ENCODE assay signal across 22 cellular contexts in the genomic region with DNA sequence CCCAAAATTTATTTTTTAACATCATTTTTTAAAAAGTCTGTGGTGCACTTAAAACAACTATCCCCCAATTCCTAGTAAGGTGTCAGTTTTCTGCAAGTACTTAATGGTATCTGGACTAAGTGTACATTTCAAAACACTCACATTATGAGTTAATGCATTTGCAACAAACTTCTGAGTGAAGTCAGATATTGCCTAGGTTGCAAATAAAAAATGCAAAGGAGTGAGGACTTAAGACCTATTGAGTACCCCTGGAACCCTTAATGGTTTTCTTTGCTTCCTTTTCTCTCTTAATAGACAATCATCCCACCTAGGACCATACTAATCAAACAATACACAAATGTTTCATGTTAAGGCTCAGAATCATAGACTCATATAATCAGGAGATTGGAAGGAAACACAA. TPM values are rescaled to one million over a fixed set of nuclear protein-coding genes. Genes with fewer than 3 reads are reported as not detected.
DNase-seq lines count a peak whose midpoint lies in the region; ATAC-seq and TF ChIP-seq lines count a peak whose summit lies in the region.
"Had no signal": no experiment of that assay in that cellular context is flagged by ENCODE, and none has a peak within 500 bp of the region (broad histone marks: within the 10 kb centered on the region; RNA-seq: fewer than 3 reads in every experiment).

No MANE protein-coding gene starts in this region.

- no peaks in the 10 kb centered on the region for H3K9me3 Mint-ChIP-seq in T-helper 1 cell treated with Interleukin-12 subunit alpha and Interleukin-12 subunit beta and Interleukin-4 antibody, amounts not matched to agents 30 μg/mL and 1 μg/mL, for 36 hours
- H3K9me3 Mint-ChIP-seq in brain (peaks cover 0 to 5% (median 0%) of the 10 kb centered on the region in 5 experiments), neural crest cell (no peaks in the 10 kb centered on the region)
- H3K9me3 Mint-ChIP-seq: CD14-positive monocyte; CD4-positive, alpha-beta T cell; GM23338 had no signal

- TF ChIP-seq RAD21 in IMR-90 (IDR thresholded peaks at IDR 0.05; ENCODE audit: low read length) = no peak

- H2BK15ac ChIP-seq in IMR-90 (ENCODE audit: low read depth, low read length) = no peak overlapping the region

- no peak for TF ChIP-seq CTCF in IMR-90 (conservative IDR thresholded peaks at IDR 0.05; ENCODE audit: low read depth, low read length)
- TF ChIP-seq CTCF in brain (conservative IDR thresholded peaks at IDR 0.05) = no peak
- TF ChIP-seq CTCF in neural crest cell (conservative IDR thresholded peaks at IDR 0.05) = no peak

- no peak overlapping the region for H3K23ac ChIP-seq in IMR-90 (ENCODE audit: low read depth, low read length)

- H4K20me1 ChIP-seq in IMR-90 (ENCODE audit: insufficient read depth, low read length) = no peaks in the 10 kb centered on the region

- no peak overlapping the region for H3K4ac ChIP-seq in IMR-90 (ENCODE audit: low read depth, low read length)

- no peak overlapping the region for H2BK5ac ChIP-seq in IMR-90 (ENCODE audit: low read depth, low read length, poor library complexity, severe bottlenecking)

- in situ Hi-C loops in IMR-90 (cut with MboI; ENCODE audit: low sequenced_read_pairs) = no loop called here

- peaks cover 53% of the 10 kb centered on the region for H3K27me3 Mint-ChIP-seq in T-helper 1 cell treated with Interleukin-12 subunit alpha and Interleukin-12 subunit beta and Interleukin-4 antibody, amounts not matched to agents 30 μg/mL and 1 μg/mL, for 36 hours (ENCODE audit: low read depth)
- peaks cover 49% of the 10 kb centered on the region for H3K27me3 Mint-ChIP-seq in brain
- H3K27me3 Mint-ChIP-seq in neural crest cell (ENCODE audit: low read depth) = peaks cover 11% of the 10 kb centered on the region

- BruUV-seq in IMR-90 (replicated peaks; lab: Mats Ljungman, UMichigan) = no TSS peak

- no peaks in the 10 kb centered on the region for H3K9me3 ChIP-seq in IMR-90 (ENCODE audit: control insufficient read depth, insufficient read depth, low read length)
- H3K9me3 ChIP-seq: BE2C; BLaER1 treated with 17β-estradiol and CSF1 and Interleukin-3, amounts not matched to agents 10 nM and 100 nM had no signal

- no peaks in the 10 kb centered on the region for H3K9me1 ChIP-seq in IMR-90 (ENCODE audit: insufficient read depth, low read length)

- dilution Hi-C loops in IMR-90 (cut with HindIII; ENCODE audit: low sequenced_read_pairs, unreplicated experiment) = no loop called here

- no peak overlapping the region for H4K91ac ChIP-seq in IMR-90 (ENCODE audit: insufficient read depth, low read depth, low read length)

- CTCF ChIA-PET in IMR-90 (lab: Yijun Ruan, JAX) = interaction anchor here (0.8 kb wide), 1 partner anchor 16 kb away, joined by 3 read pairs; no protein-coding TSS in a partner anchor

- H3K4me2 ChIP-seq in IMR-90 (ENCODE audit: low read depth, low read length) = no peak overlapping the region
- H3K4me2 ChIP-seq: BLaER1 treated with 17β-estradiol and CSF1 and Interleukin-3, amounts not matched to agents 10 nM and 100 nM had no signal

- H2BK20ac ChIP-seq in IMR-90 (ENCODE audit: low read depth, low read length) = no peak overlapping the region

- no peak overlapping the region for H3K27ac ChIP-seq in IMR-90 (ENCODE audit: insufficient read depth, low read length)
- H3K27ac ChIP-seq: 22Rv1; BLaER1 treated with 17β-estradiol and CSF1 and Interleukin-3, amounts not matched to agents 10 nM and 100 nM had no signal

- peaks cover 19% of the 10 kb centered on the region for H3K27me3 ChIP-seq in IMR-90 (ENCODE audit: control insufficient read depth, insufficient read depth, low read length)

- no peak overlapping the region for H3K27ac Mint-ChIP-seq in T-helper 1 cell treated with Interleukin-12 subunit alpha and Interleukin-12 subunit beta and Interleukin-4 antibody, amounts not matched to agents 30 μg/mL and 1 μg/mL, for 36 hours
- H3K27ac Mint-ChIP-seq in brain = no peak overlapping the region
- H3K27ac Mint-ChIP-seq in neural crest cell (ENCODE audit: unreplicated experiment) = no peak overlapping the region
- H3K27ac Mint-ChIP-seq: CD14-positive monocyte; CD4-positive, alpha-beta T cell; CD8-positive, alpha-beta memory T cell; GM23338; H9; HFFc6 had no signal

- no peaks in the 10 kb centered on the region for H3K36me3 ChIP-seq in IMR-90 (ENCODE audit: control insufficient read depth, insufficient read depth, low read length)
- H3K36me3 ChIP-seq: BE2C; BLaER1 treated with 17β-estradiol and CSF1 and Interleukin-3, amounts not matched to agents 10 nM and 100 nM had no signal

- H3K14ac ChIP-seq in IMR-90 (replicated peaks; ENCODE audit: low read depth, low read length) = no peak overlapping the region

- no peak overlapping the region for H2AFZ ChIP-seq in IMR-90 (replicated peaks; ENCODE audit: low read length, poor library complexity)
- H2AFZ ChIP-seq: GM23338 had no signal

- H3K4me1 ChIP-seq in IMR-90 (ENCODE audit: control insufficient read depth, insufficient read depth, low read length) = no peaks in the 10 kb centered on the region; the same call in 1 of the 2 replicates
- H3K4me1 ChIP-seq: BE2C had no signal

- H3K56ac ChIP-seq in IMR-90 (ENCODE audit: extremely low read depth, insufficient read depth, low read length) = no peak overlapping the region

- H2AK9ac ChIP-seq in IMR-90 (replicated peaks; ENCODE audit: low read depth, low read length, poor library complexity) = no peak overlapping the region

- no peak overlapping the region for H2BK120ac ChIP-seq in IMR-90 (ENCODE audit: low read depth, low read length)

- H3K9ac ChIP-seq in IMR-90 (ENCODE audit: low read depth, low read length) = no peak overlapping the region
- H3K9ac ChIP-seq: BLaER1 treated with 17β-estradiol and CSF1 and Interleukin-3, amounts not matched to agents 10 nM and 100 nM had no signal

- no peak overlapping the region for H2AK5ac ChIP-seq in IMR-90 (ENCODE audit: low read depth, low read length)

- intact Hi-C loops in IMR-90 (cut with micrococcal nuclease) = no loop called here

- no peak for TF ChIP-seq POLR2A in IMR-90 (IDR thresholded peaks at IDR 0.05; ENCODE audit: low read depth, low read length)

- no peaks in the 10 kb centered on the region for H3K79me1 ChIP-seq in IMR-90 (ENCODE audit: low read depth in 1 of 2, low read length in 2 of 2)

- no peak for DNase-seq in T-helper 1 cell
- DNase-seq in IMR-90 = no peak
- no peak for DNase-seq in neural crest cell (ENCODE audit: low read depth, low spot score)
- DNase-seq in UCSD-AML1 (lab: John Stamatoyannopoulos, UW; ENCODE audit: unreplicated experiment) = no peak
- no peak for DNase-seq in NCI-H526 treated with DMSO at 0.1 percent for 48 hours (lab: John Stamatoyannopoulos, UW)
- DNase-seq in GF-D8 (lab: John Stamatoyannopoulos, UW) = no peak
- DNase-seq: ACHN; BE2C; CD4-positive, alpha-beta T cell; CD8-positive, alpha-beta memory T cell; DMS 273 treated with DMSO at 0.1 percent for 48 hours; DMS79; EL; GDM1; H9; HFFc6 had no signal

- POLR2A ChIA-PET in IMR-90 (lab: Charles Lee; ENCODE audit: unreplicated experiment) = no interaction called here

- peak overlapping the region; percentile 21 for H3K4me3 Mint-ChIP-seq in T-helper 1 cell treated with Interleukin-12 subunit alpha and Interleukin-12 subunit beta and Interleukin-4 antibody, amounts not matched to agents 30 μg/mL and 1 μg/mL, for 36 hours
- H3K4me3 Mint-ChIP-seq in brain (peak overlapping the region in 4 of 5 experiments; percentile 6 to 65 (median 38)), neural crest cell (peak overlapping the region; percentile 18)
- H3K4me3 Mint-ChIP-seq: CD14-positive monocyte; CD4-positive, alpha-beta T cell; CD8-positive, alpha-beta memory T cell; HFFc6 had no signal

- no peak overlapping the region for H3K4me3 ChIP-seq in IMR-90 (ENCODE audit: insufficient read depth, low read depth, low read length)
- H3K4me3 ChIP-seq: BLaER1 treated with 17β-estradiol and CSF1 and Interleukin-3, amounts not matched to agents 10 nM and 100 nM had no signal

- H4K8ac ChIP-seq in IMR-90 (ENCODE audit: low read depth in 2 of 2, low read length in 2 of 2) = no peak overlapping the region

- ATAC-seq in IMR-90 (ENCODE audit: low read depth) = no peak
- ATAC-seq: GM23338 had no signal

- peaks cover 2% of the 10 kb centered on the region for H3K36me3 Mint-ChIP-seq in T-helper 1 cell treated with Interleukin-12 subunit alpha and Interleukin-12 subunit beta and Interleukin-4 antibody, amounts not matched to agents 30 μg/mL and 1 μg/mL, for 36 hours (ENCODE audit: low read depth)
- H3K36me3 Mint-ChIP-seq in brain (no peaks in the 10 kb centered on the region), neural crest cell (ENCODE audit: low read depth) (peaks cover 4% of the 10 kb centered on the region)
- H3K36me3 Mint-ChIP-seq: CD8-positive, alpha-beta memory T cell had no signal

- no peak overlapping the region for H4K5ac ChIP-seq in IMR-90 (ENCODE audit: low read depth, low read length)

- no peak overlapping the region for H3K18ac ChIP-seq in IMR-90 (ENCODE audit: low read depth, low read length)

- H3K4me1 Mint-ChIP-seq in T-helper 1 cell treated with Interleukin-12 subunit alpha and Interleukin-12 subunit beta and Interleukin-4 antibody, amounts not matched to agents 30 μg/mL and 1 μg/mL, for 36 hours (ENCODE audit: low read depth) = peaks cover 11% of the 10 kb centered on the region
- peaks cover 26% of the 10 kb centered on the region for H3K4me1 Mint-ChIP-seq in brain
- peaks cover 32% of the 10 kb centered on the region for H3K4me1 Mint-ChIP-seq in neural crest cell

TF ChIP-seq in IMR-90, 13 proteins besides CTCF, POLR2A, EP300 and RAD21 (continues in another document):
- TF ChIP-seq ELK1 (IDR thresholded peaks at IDR 0.05; ENCODE audit: borderline replicate concordance, low read depth, low read length) = no peak
- TF ChIP-seq MAFK (IDR thresholded peaks at IDR 0.05; ENCODE audit: low read depth, low read length) = 0 out of 2 replicates have a peak, but pooled peaks have one; percentile 9
- no peak for TF ChIP-seq RFX5 (IDR thresholded peaks at IDR 0.05; ENCODE audit: low read depth, low read length)
- no peak for TF ChIP-seq MXI1 (IDR thresholded peaks at IDR 0.05; ENCODE audit: borderline replicate concordance, low read depth, low read length)

RNA-seq across cellular contexts. Expression of gene P2RY1, which starts 1.8 kb away (rescaled TPM):
- total RNA-seq in IMR-90 (2012; rRNA removed) (under 0.01 TPM in 1 of 2 replicates, not detected in the other), neural crest cell (8.6 and 9.0 TPM in 2 replicates)
- polyA plus RNA-seq in IMR-90 (2012; rRNA removed) (not detected in 2 replicates), brain (ENCODE audit: insufficient read depth, low read depth, low replicate concordance) (0.49 TPM)
- 0.01 TPM in 1 of 2 replicates, not detected in the other for polyA plus RNA-seq in IMR-90 (2012; cell fraction: cytosol; rRNA removed)
- not detected in 2 replicates for polyA plus RNA-seq in IMR-90 (2012; cell fraction: nucleus; rRNA removed; ENCODE audit: low replicate concordance)
- total RNA-seq: HFFc6 had no signal
- polyA plus RNA-seq: CD8-positive, alpha-beta memory T cell had no signal
